In genomic region chr15:75455424-75455981, GRCh38 we compare ENCODE assay signal across 8 cellular contexts. TPM values are rescaled to one million over a fixed set of nuclear protein-coding genes. Genes with fewer than 3 reads are reported as not detected.
DNase-seq lines count a peak whose midpoint lies in the region; ATAC-seq lines count a peak whose summit lies in the region.

No MANE protein-coding gene starts in this region.

- no peaks in the 10 kb centered on the region for H3K27me3 Mint-ChIP-seq in activated CD8-positive, alpha-beta memory T cell treated with anti-CD3 and anti-CD28 coated beads, Interleukin-2, amount 10 ng/mL, durations not matched to agents 7 days and 5 days

- peaks cover 14% of the 10 kb centered on the region for H3K4me1 ChIP-seq in BLaER1
- peaks cover 17% of the 10 kb centered on the region for H3K4me1 ChIP-seq in effector memory CD4-positive, alpha-beta T cell (ENCODE audit: control insufficient read depth, insufficient read depth, low read length, poor library complexity, severe bottlenecking)

- peak; percentile 17 for ATAC-seq in HG03159 (IDR thresholded peaks at IDR 0.05; ENCODE audit: unreplicated experiment)
- ATAC-seq in activated CD8-positive, alpha-beta memory T cell treated with anti-CD3 and anti-CD28 coated beads, Interleukin-2, amount 10 ng/mL, durations not matched to agents 7 days and 5 days, result peak; percentile 10
- no peak for ATAC-seq in GM18502 (IDR thresholded peaks at IDR 0.05; ENCODE audit: poor library complexity, unreplicated experiment)

- peak overlapping the region; percentile 90 for H3K4me3 ChIP-seq in BLaER1
- peak overlapping the region; percentile 97 for H3K4me3 ChIP-seq in effector memory CD4-positive, alpha-beta T cell (ENCODE audit: insufficient read depth, low read depth, low read length, poor library complexity, severe bottlenecking)

- peak overlapping the region; percentile 84 for H3K4me2 ChIP-seq in BLaER1

- no peaks in the 10 kb centered on the region for H3K36me3 Mint-ChIP-seq in activated CD8-positive, alpha-beta memory T cell treated with anti-CD3 and anti-CD28 coated beads, Interleukin-2, amount 10 ng/mL, durations not matched to agents 7 days and 5 days

- peaks cover 13% of the 10 kb centered on the region for H3K4me1 Mint-ChIP-seq in activated CD8-positive, alpha-beta memory T cell treated with anti-CD3 and anti-CD28 coated beads, Interleukin-2, amount 10 ng/mL, durations not matched to agents 7 days and 5 days

- peak; percentile 74 for DNase-seq in NOMO-1 treated with dmso at 0.1 percent for 144 hours (lab: John Stamatoyannopoulos, UW; ENCODE audit: unreplicated experiment)
- peak; percentile 92 for DNase-seq in activated CD8-positive, alpha-beta memory T cell treated with anti-CD3 and anti-CD28 coated beads, Interleukin-2, amount 10 ng/mL, durations not matched to agents 7 days and 5 days
- peak; percentile 72 to 83 (median 78) for DNase-seq in effector memory CD4-positive, alpha-beta T cell
- DNase-seq in medulla oblongata (ENCODE audit: extremely low spot score), result peak; percentile 94
- peak; percentile 79 to 82 (median 81) for DNase-seq in stimulated activated CD4-positive, alpha-beta T cell treated with anti-CD3 and anti-CD28 coated beads, TNF-alpha, amount 100 ng/mL, for 4 hours (ENCODE audit: low read depth in 3 of 3)

- H3K9ac ChIP-seq in BLaER1, result peak overlapping the region; percentile 95

- no peaks in the 10 kb centered on the region for H3K9me3 ChIP-seq in BLaER1
- H3K9me3 ChIP-seq in effector memory CD4-positive, alpha-beta T cell (ENCODE audit: control insufficient read depth, low read length), result no peaks in the 10 kb centered on the region

- H3K27ac Mint-ChIP-seq in activated CD8-positive, alpha-beta memory T cell treated with anti-CD3 and anti-CD28 coated beads, Interleukin-2, amount 10 ng/mL, durations not matched to agents 7 days and 5 days, result peak overlapping the region; percentile 90

- peaks cover 6% of the 10 kb centered on the region for H4K20me1 ChIP-seq in BLaER1

- CTCF ChIA-PET in activated CD8-positive, alpha-beta memory T cell treated with anti-CD3 and anti-CD28 coated beads, Interleukin-2, amount 10 ng/mL, durations not matched to agents 7 days and 5 days (lab: Charles Lee), result interaction anchor here (0.7 to 7.2 kb wide), 9 partner anchors 9 to 229 kb away, joined by 3 to 59 read pairs (median 7); partner anchors contain the start of genes IMP3, MAN2C1, PTPN9 and SNUPN

- H3K27ac ChIP-seq in BLaER1, result peak overlapping the region; percentile 79
- peak overlapping the region; percentile 99 for H3K27ac ChIP-seq in effector memory CD4-positive, alpha-beta T cell (ENCODE audit: insufficient read depth, low read length, poor library complexity, severe bottlenecking)

- no peaks in the 10 kb centered on the region for H3K27me3 ChIP-seq in BLaER1
- no peaks in the 10 kb centered on the region for H3K27me3 ChIP-seq in effector memory CD4-positive, alpha-beta T cell (replicated peaks; ENCODE audit: control insufficient read depth, insufficient read depth, low read length, poor library complexity, severe bottlenecking)

- no peaks in the 10 kb centered on the region for H3K9me3 Mint-ChIP-seq in activated CD8-positive, alpha-beta memory T cell treated with anti-CD3 and anti-CD28 coated beads, Interleukin-2, amount 10 ng/mL, durations not matched to agents 7 days and 5 days (ENCODE audit: low read depth)

- H3K4me3 Mint-ChIP-seq in activated CD8-positive, alpha-beta memory T cell treated with anti-CD3 and anti-CD28 coated beads, Interleukin-2, amount 10 ng/mL, durations not matched to agents 7 days and 5 days, result peak overlapping the region; percentile 98

- H3K36me3 ChIP-seq in BLaER1, result no peaks in the 10 kb centered on the region
- H3K36me3 ChIP-seq in effector memory CD4-positive, alpha-beta T cell (ENCODE audit: control insufficient read depth, insufficient read depth, low read length), result no peaks in the 10 kb centered on the region

RNA-seq across cellular contexts. Expression of gene SIN3A, which starts 4.0 kb away (rescaled TPM):
- 100 to 1,000 TPM; 100 to 111 TPM for total RNA-seq in activated CD8-positive, alpha-beta memory T cell treated with anti-CD3 and anti-CD28 coated beads, Interleukin-2, amount 10 ng/mL, durations not matched to agents 7 days and 5 days
